9 cellular contexts compared by ENCODE assay signal in the genomic region with DNA sequence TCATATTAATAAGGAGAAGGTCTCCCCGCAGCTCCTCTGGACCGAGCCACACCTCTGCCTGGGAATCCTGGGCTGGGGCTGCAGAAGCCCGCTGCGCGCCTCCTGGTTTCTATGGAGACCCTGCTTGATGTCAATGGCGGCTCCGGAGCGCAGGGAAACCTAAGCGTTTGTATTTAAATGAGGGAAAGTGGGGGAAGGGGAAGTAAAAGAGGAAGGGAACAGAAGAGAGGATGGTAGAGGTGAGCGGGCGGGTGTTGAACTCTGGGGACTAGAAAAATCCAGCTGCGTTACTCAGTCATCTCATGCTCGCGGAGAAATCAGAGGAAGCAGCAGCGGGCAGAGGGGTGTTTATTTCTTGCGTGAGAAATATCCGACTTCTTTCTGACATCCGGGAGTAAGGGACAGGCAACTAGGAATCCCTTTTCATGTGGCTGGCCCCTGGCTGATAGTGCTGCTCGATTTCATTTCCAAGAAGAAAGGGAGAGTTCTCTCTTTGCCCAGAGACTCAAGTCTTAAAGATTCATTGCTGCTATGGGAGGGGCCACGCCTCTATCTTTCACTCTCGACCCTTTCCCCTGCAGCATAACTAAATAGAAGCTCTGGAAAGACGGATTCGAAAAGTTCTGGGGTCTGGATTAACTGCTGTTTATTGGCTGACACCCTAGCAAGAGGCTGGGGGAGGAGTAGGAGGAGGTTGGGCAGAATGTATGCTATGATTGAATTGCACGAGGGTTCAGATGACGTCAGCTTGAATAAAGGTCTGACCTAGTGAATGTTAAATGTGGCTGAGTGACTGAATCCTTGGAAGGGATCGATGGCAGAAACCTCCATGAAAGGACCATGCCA.
DNase-seq lines count a peak whose midpoint lies in the region; ATAC-seq and TF ChIP-seq lines count a peak whose summit lies in the region.
"Had no signal": no experiment of that assay in that cellular context is flagged by ENCODE, and none has a peak within 500 bp of the region (broad histone marks: within the 10 kb centered on the region; RNA-seq: fewer than 3 reads in every experiment).

No MANE protein-coding gene starts in this region.

- DNase-seq in COLO829 (ENCODE audit: low spot score) (peak; percentile 48), NOMO-1 treated with dmso at 0.1 percent for 144 hours (lab: John Stamatoyannopoulos, UW; ENCODE audit: unreplicated experiment) (peak; percentile 35), brain microvascular endothelial cell (peak; percentile 58), iPS-NIHi11 (ENCODE audit: low spot score) (peak; percentile 81), GM13976 (ENCODE audit: low spot score) (no peak)

- H3K9me3 ChIP-seq in skeletal muscle satellite cell (replicated peaks; ENCODE audit: low read length) = no peaks in the 10 kb centered on the region

- H3K27me3 ChIP-seq in brain microvascular endothelial cell (replicated peaks) = no peaks in the 10 kb centered on the region
- H3K27me3 ChIP-seq in skeletal muscle satellite cell (ENCODE audit: control insufficient read depth, insufficient read depth, low read length) = no peaks in the 10 kb centered on the region

- peaks cover 9% of the 10 kb centered on the region for H3K4me1 ChIP-seq in skeletal muscle satellite cell (ENCODE audit: control insufficient read depth, insufficient read depth, low read length)

- TF ChIP-seq CTCF in brain microvascular endothelial cell (IDR thresholded peaks at IDR 0.05; ENCODE audit: low read depth, low read length, missing control alignments) (no peak), GM13976 (IDR thresholded peaks at IDR 0.05; ENCODE audit: borderline replicate concordance, control extremely low read depth, extremely low read depth, insufficient read depth, missing control alignments) (no peak)

- H3K9ac ChIP-seq in skeletal muscle satellite cell (ENCODE audit: low read depth, low read length) = peak overlapping the region; percentile 67
- H3K9ac ChIP-seq: KMS-11 had no signal

- H3K4me3 ChIP-seq in brain microvascular endothelial cell (ENCODE audit: low read depth, low read length) (peak overlapping the region; percentile 61), skeletal muscle satellite cell (ENCODE audit: low read length) (peak overlapping the region; percentile 72)

- ATAC-seq in HG02678 (IDR thresholded peaks at IDR 0.05; ENCODE audit: unreplicated experiment) = peak; percentile 45
- ATAC-seq in GM21576 (IDR thresholded peaks at IDR 0.05; ENCODE audit: unreplicated experiment) = no peak

- H3K36me3 ChIP-seq in brain microvascular endothelial cell (replicated peaks) (no peaks in the 10 kb centered on the region), skeletal muscle satellite cell (ENCODE audit: insufficient read depth, low read length) (no peaks in the 10 kb centered on the region)

- peak overlapping the region; percentile 61 for H3K27ac ChIP-seq in brain microvascular endothelial cell
- H3K27ac ChIP-seq: KMS-11 had no signal

- H3K4me2 ChIP-seq in skeletal muscle satellite cell (ENCODE audit: low read length) = peak overlapping the region; percentile 88
- H3K4me2 ChIP-seq: KMS-11 had no signal

- in situ Hi-C loops in brain microvascular endothelial cell (cut with HindIII; ENCODE audit: low pct_ligation_motif_present, low sequenced_read_pairs) = no loop called here
- in situ Hi-C loops in GM13976 (cut with MboI; ENCODE audit: low sequenced_read_pairs, unreplicated experiment) = no loop called here
